In genomic region chr6:108434222-108434621, GRCh38 we compare ENCODE assay signal across 30 cellular contexts.
"Had no signal": no experiment of that assay in that cellular context is flagged by ENCODE, and none has a peak within 500 bp of the region (broad histone marks: within the 10 kb centered on the region; RNA-seq: fewer than 3 reads in every experiment).

No MANE protein-coding gene starts in this region.

- H3K4me1 ChIP-seq: esophagus muscularis mucosa, foreskin keratinocyte, neural progenitor cell, psoas muscle, sigmoid colon, stomach, thyroid gland, vagina had no signal

- H3K4me3 ChIP-seq: esophagus muscularis mucosa, heart left ventricle, lower lobe of right lung, neural progenitor cell, psoas muscle, sigmoid colon, stomach, thyroid gland, upper lobe of left lung, vagina had no signal

- H3K27me3 Mint-ChIP-seq: activated T-helper 17 cell treated with anti-CD3 and anti-CD28 coated beads, Interleukin-2, amount 50 U/mL, for 72 hours; naive thymus-derived CD8-positive, alpha-beta T cell; stimulated activated memory B cell treated with anti-CD40 and anti-IgM and Interleukin-4, amounts not matched to agents 10 μg/mL and 1 μg/mL and 100 μg/mL, for 72 hours had no signal

- H3K27me3 ChIP-seq: esophagus muscularis mucosa, foreskin keratinocyte, heart left ventricle, neural progenitor cell, sigmoid colon, stomach, thyroid gland, upper lobe of left lung, vagina had no signal

- H3K36me3 Mint-ChIP-seq: neural progenitor cell, WTC11 had no signal

- FAIRE-seq: endothelial cell of umbilical vein, small intestine had no signal

- H2AFZ ChIP-seq: neural progenitor cell, parathyroid adenoma had no signal

- H3K27ac Mint-ChIP-seq: activated CD4-positive, alpha-beta memory T cell treated with anti-CD3 and anti-CD28 coated beads, Interleukin-2, amount 10 ng/mL, durations not matched to agents 7 days and 5 days; activated CD4-positive, alpha-beta T cell treated with anti-CD3 and anti-CD28 coated beads, Interleukin-2, amount 10 ng/mL, durations not matched to agents 7 days and 5 days; activated T-helper 17 cell treated with anti-CD3 and anti-CD28 coated beads, Interleukin-2, amount 50 U/mL, for 72 hours; naive thymus-derived CD8-positive, alpha-beta T cell; neural progenitor cell; stimulated activated memory B cell treated with anti-CD40 and anti-IgM and Interleukin-4, amounts not matched to agents 10 μg/mL and 1 μg/mL and 100 μg/mL, for 72 hours; WTC11 had no signal

- H3K4me2 ChIP-seq: neural progenitor cell had no signal

- H3K27ac ChIP-seq: esophagus muscularis mucosa, foreskin keratinocyte, heart left ventricle, lower lobe of right lung, neural progenitor cell, parathyroid adenoma, psoas muscle, sigmoid colon, stomach, thyroid gland, upper lobe of left lung, vagina had no signal

- H3K9me3 ChIP-seq: lower lobe of right lung, psoas muscle, sigmoid colon, stomach, thyroid gland, upper lobe of left lung, vagina had no signal

- H3K79me2 ChIP-seq: parathyroid adenoma had no signal

- H3K36me3 ChIP-seq: esophagus muscularis mucosa, heart left ventricle, lower lobe of right lung, neural progenitor cell, sigmoid colon, stomach, thyroid gland, upper lobe of left lung, vagina had no signal

- ATAC-seq: activated T-cell treated with anti-CD3 and anti-CD28 coated beads, Interleukin-2, amount 50 U/mL, for 4 hours; activated T-helper 17 cell treated with anti-CD3 and anti-CD28 coated beads, Interleukin-2, amount 50 U/mL, for 72 hours; heart left ventricle; lower lobe of right lung; naive thymus-derived CD8-positive, alpha-beta T cell; psoas muscle; stimulated activated memory B cell treated with anti-CD40 and anti-IgM and Interleukin-4, amounts not matched to agents 10 μg/mL and 1 μg/mL and 100 μg/mL, for 72 hours; WTC11 had no signal

- H3K4me1 Mint-ChIP-seq: activated T-helper 17 cell treated with anti-CD3 and anti-CD28 coated beads, Interleukin-2, amount 50 U/mL, for 72 hours; neural progenitor cell; stimulated activated memory B cell treated with anti-CD40 and anti-IgM and Interleukin-4, amounts not matched to agents 10 μg/mL and 1 μg/mL and 100 μg/mL, for 72 hours; WTC11 had no signal

- H3K9ac ChIP-seq: neural progenitor cell, parathyroid adenoma had no signal

- DNase-seq: activated CD4-positive, alpha-beta memory T cell treated with anti-CD3 and anti-CD28 coated beads, Interleukin-2, amount 10 ng/mL, durations not matched to agents 7 days and 5 days; activated CD4-positive, alpha-beta T cell treated with anti-CD3 and anti-CD28 coated beads for 1 hour; activated CD4-positive, alpha-beta T cell treated with anti-CD3 and anti-CD28 coated beads, Interleukin-2, amount 10 ng/mL, durations not matched to agents 7 days and 5 days; activated CD8-positive, alpha-beta memory T cell treated with anti-CD3 and anti-CD28 coated beads, Interleukin-2, amount 50 U/mL, for 48 hours; activated gamma-delta T cell treated with Interleukin-2 at 50 U/mL for 16 hours; activated naive CD4-positive, alpha-beta T cell treated with anti-CD3 and anti-CD28 coated beads, Interleukin-2, amount 50 U/mL, for 16 hours; activated T-cell treated with anti-CD3 and anti-CD28 coated beads, Interleukin-2, amount 50 U/mL, for 4 hours; amygdala; caudate nucleus; foreskin keratinocyte; heart left ventricle; lower lobe of right lung; mesenchymal stem cell; naive thymus-derived CD8-positive, alpha-beta T cell; occipital lobe; psoas muscle; sigmoid colon; small intestine; stimulated activated CD4-positive, alpha-beta T cell treated with anti-CD3 and anti-CD28 coated beads, Interleukin-4, amount 100 ng/mL, for 24 hours; stomach; thyroid gland; upper lobe of left lung had no signal

- H3K9me3 Mint-ChIP-seq: activated CD4-positive, alpha-beta memory T cell treated with anti-CD3 and anti-CD28 coated beads, Interleukin-2, amount 10 ng/mL, durations not matched to agents 7 days and 5 days; activated CD4-positive, alpha-beta T cell treated with anti-CD3 and anti-CD28 coated beads, Interleukin-2, amount 10 ng/mL, durations not matched to agents 7 days and 5 days; activated T-cell treated with anti-CD3 and anti-CD28 coated beads, Interleukin-2, amount 50 U/mL, for 4 hours; activated T-helper 17 cell treated with anti-CD3 and anti-CD28 coated beads, Interleukin-2, amount 50 U/mL, for 72 hours; naive thymus-derived CD8-positive, alpha-beta T cell; neural progenitor cell; stimulated activated memory B cell treated with anti-CD40 and anti-IgM and Interleukin-4, amounts not matched to agents 10 μg/mL and 1 μg/mL and 100 μg/mL, for 72 hours; WTC11 had no signal

- H3K4me3 Mint-ChIP-seq: activated CD4-positive, alpha-beta memory T cell treated with anti-CD3 and anti-CD28 coated beads, Interleukin-2, amount 10 ng/mL, durations not matched to agents 7 days and 5 days; activated CD4-positive, alpha-beta T cell treated with anti-CD3 and anti-CD28 coated beads, Interleukin-2, amount 10 ng/mL, durations not matched to agents 7 days and 5 days; activated T-cell treated with anti-CD3 and anti-CD28 coated beads, Interleukin-2, amount 50 U/mL, for 4 hours; activated T-helper 17 cell treated with anti-CD3 and anti-CD28 coated beads, Interleukin-2, amount 50 U/mL, for 72 hours; naive thymus-derived CD8-positive, alpha-beta T cell; neural progenitor cell; stimulated activated memory B cell treated with anti-CD40 and anti-IgM and Interleukin-4, amounts not matched to agents 10 μg/mL and 1 μg/mL and 100 μg/mL, for 72 hours; WTC11 had no signal
